In genomic region chr17:39738568-39738901, GRCh38 we compare ENCODE assay signal across 9 cellular contexts. TPM values are rescaled to one million over a fixed set of nuclear protein-coding genes. Genes with fewer than 3 reads are reported as not detected.
DNase-seq lines count a peak whose midpoint lies in the region; ATAC-seq and TF ChIP-seq lines count a peak whose summit lies in the region.
"Had no signal": no experiment of that assay in that cellular context is flagged by ENCODE, and none has a peak within 500 bp of the region (broad histone marks: within the 10 kb centered on the region; RNA-seq: fewer than 3 reads in every experiment).

No MANE protein-coding gene starts in this region.

- H3K27ac Mint-ChIP-seq in activated CD4-positive, alpha-beta memory T cell treated with anti-CD3 and anti-CD28 coated beads for 36 hours = no peak overlapping the region

- peaks cover 41% of the 10 kb centered on the region for H3K27me3 ChIP-seq in cardiac muscle cell
- H3K27me3 ChIP-seq in ovary = no peaks in the 10 kb centered on the region

- no peak for TF ChIP-seq EP300 in ovary (IDR thresholded peaks at IDR 0.05)

- peaks cover 14% of the 10 kb centered on the region for H3K4me1 Mint-ChIP-seq in activated CD4-positive, alpha-beta memory T cell treated with anti-CD3 and anti-CD28 coated beads for 36 hours (ENCODE audit: low read depth)

- ATAC-seq in Right ventricle myocardium inferior (no peak), HG03196 (IDR thresholded peaks at IDR 0.05; ENCODE audit: unreplicated experiment) (no peak), HG02852 (IDR thresholded peaks at IDR 0.05; ENCODE audit: unreplicated experiment) (no peak), GM21786 (IDR thresholded peaks at IDR 0.05; ENCODE audit: unreplicated experiment) (no peak)

- 0 to 1% (median 1%) methylated on average over 13 of the region's 13 CpGs for WGBS in ovary, 3 donors

- H3K4me3 Mint-ChIP-seq in activated CD4-positive, alpha-beta memory T cell treated with anti-CD3 and anti-CD28 coated beads for 36 hours = peak overlapping the region; percentile 61

- no peak overlapping the region for H3K27ac ChIP-seq in cardiac muscle cell
- no peak overlapping the region for H3K27ac ChIP-seq in ovary

- H3K27me3 Mint-ChIP-seq in activated CD4-positive, alpha-beta memory T cell treated with anti-CD3 and anti-CD28 coated beads for 36 hours = peaks cover 16% of the 10 kb centered on the region

- TF ChIP-seq POLR2A in ovary (IDR thresholded peaks at IDR 0.05) = no peak

- no peaks in the 10 kb centered on the region for H3K9me3 ChIP-seq in cardiac muscle cell (ENCODE audit: low read depth)
- H3K9me3 ChIP-seq in ovary = no peaks in the 10 kb centered on the region

- CTCF ChIA-PET in activated CD4-positive, alpha-beta memory T cell treated with anti-CD3 and anti-CD28 coated beads for 36 hours (lab: Charles Lee) = no interaction called here

- H3K36me3 ChIP-seq in cardiac muscle cell (no peaks in the 10 kb centered on the region), ovary (no peaks in the 10 kb centered on the region)

- H3K9me3 Mint-ChIP-seq in activated CD4-positive, alpha-beta memory T cell treated with anti-CD3 and anti-CD28 coated beads for 36 hours = no peaks in the 10 kb centered on the region

- H3K4me1 ChIP-seq in cardiac muscle cell (ENCODE audit: low read depth) (peaks cover 19% of the 10 kb centered on the region), ovary (ENCODE audit: insufficient read depth) (peaks cover 2% of the 10 kb centered on the region)

- DNase-seq in cardiac muscle cell (ENCODE audit: low read depth in 1 of 2, low spot score in 1 of 2) = no peak
- DNase-seq in Right ventricle myocardium inferior (ENCODE audit: missing footprints) = no peak
- peak; percentile 75 for DNase-seq in activated CD4-positive, alpha-beta memory T cell treated with anti-CD3 and anti-CD28 coated beads for 36 hours
- DNase-seq in epithelial cell of esophagus (ENCODE audit: low read depth) = peak; percentile 74
- DNase-seq in ovary = no peak
- DNase-seq: DND-41 had no signal

- H3K4me3 ChIP-seq in cardiac muscle cell (peak overlapping the region; percentile 27), epithelial cell of esophagus (ENCODE audit: low read length) (peak overlapping the region; percentile 89), ovary (peak overlapping the region; percentile 11)

- POLR2A ChIA-PET in activated CD4-positive, alpha-beta memory T cell treated with anti-CD3 and anti-CD28 coated beads for 36 hours (lab: Charles Lee) = no interaction called here

- no peaks in the 10 kb centered on the region for H3K36me3 Mint-ChIP-seq in activated CD4-positive, alpha-beta memory T cell treated with anti-CD3 and anti-CD28 coated beads for 36 hours

- intact Hi-C loops in Right ventricle myocardium inferior (cut with DNase I) = no loop called here
- intact Hi-C loops in activated CD4-positive, alpha-beta memory T cell treated with anti-CD3 and anti-CD28 coated beads for 36 hours (cut with micrococcal nuclease) = no loop called here
- intact Hi-C loops in ovary (cut with DNase I) = no loop called here

- TF ChIP-seq CTCF in cardiac muscle cell (IDR thresholded peaks at IDR 0.05; ENCODE audit: low read depth, low read length) (no peak), epithelial cell of esophagus (IDR thresholded peaks at IDR 0.05; ENCODE audit: insufficient read depth, low read depth, low read length, missing control alignments) (no peak), ovary (IDR thresholded peaks at IDR 0.05) (no peak)

RNA-seq across cellular contexts. Expression of gene GRB7, which starts 0.8 kb away (rescaled TPM):
- total RNA-seq in cardiac muscle cell (1.9 and 6.6 TPM in 2 replicates), Right ventricle myocardium inferior (2.4 TPM), ovary (10 to 100 TPM in 1 of 7 donors, 1 to 10 TPM in 5, under 1 TPM in 1; 0.51 to 63.0 (median 2.7) TPM)
- polyA plus RNA-seq in cardiac muscle cell (1.8 and 5.6 TPM in 2 replicates), ovary (1 to 10 TPM in 1 of 2 donors, under 1 TPM in 1; 0.23 to 1.8 TPM)
- 1 to 10 TPM in 1 of 2 experiments, under 1 TPM in 1; 0.34 to 1.2 TPM for total RNA-seq in activated CD4-positive, alpha-beta memory T cell treated with anti-CD3 and anti-CD28 coated beads for 36 hours

RNA-seq across cellular contexts. Expression of gene MIEN1, which starts 8.2 kb away (rescaled TPM):
- 31.6 and 64.3 TPM in 2 replicates for total RNA-seq in cardiac muscle cell
- 87.8 and 104 TPM in 2 replicates for polyA plus RNA-seq in cardiac muscle cell
- total RNA-seq in Right ventricle myocardium inferior = 49.4 TPM
- 10 to 100 TPM; 41.0 to 43.8 TPM for total RNA-seq in activated CD4-positive, alpha-beta memory T cell treated with anti-CD3 and anti-CD28 coated beads for 36 hours
- total RNA-seq in ovary = 10 to 100 TPM; 20.2 to 51.4 (median 23.4) TPM
- polyA plus RNA-seq in ovary = 10 to 100 TPM; 33.0 to 64.9 TPM

RNA-seq across cellular contexts. Expression of gene ERBB2, which starts 38.7 kb away (rescaled TPM):
- total RNA-seq in cardiac muscle cell (293 and 310 TPM in 2 replicates), Right ventricle myocardium inferior (68.7 TPM), ovary (10 to 100 TPM; 26.1 to 66.3 (median 53.5) TPM)
- polyA plus RNA-seq in cardiac muscle cell (194 and 235 TPM in 2 replicates), ovary (10 to 100 TPM; 20.1 to 24.1 TPM)
- 1 to 10 TPM; 5.9 to 6.3 TPM for total RNA-seq in activated CD4-positive, alpha-beta memory T cell treated with anti-CD3 and anti-CD28 coated beads for 36 hours

RNA-seq across cellular contexts. Expression of gene PGAP3, which starts 50.7 kb away (rescaled TPM):
- 22.5 and 34.2 TPM in 2 replicates for total RNA-seq in cardiac muscle cell
- polyA plus RNA-seq in cardiac muscle cell = 29.7 and 31.3 TPM in 2 replicates
- total RNA-seq in Right ventricle myocardium inferior = 10.4 TPM
- total RNA-seq in activated CD4-positive, alpha-beta memory T cell treated with anti-CD3 and anti-CD28 coated beads for 36 hours = 1 to 10 TPM; 8.3 to 8.6 TPM
- 10 to 100 TPM; 13.8 to 31.3 (median 19.6) TPM for total RNA-seq in ovary
- polyA plus RNA-seq in ovary = 10 to 100 TPM in 1 of 2 donors, 1 to 10 TPM in 1; 7.9 to 19.8 TPM

Comparison
In these comparisons a context has a peak if more than half of its experiments do, and no peak if none do; other contexts are left out.
1. DNase-seq: peak in activated CD4-positive, alpha-beta memory T cell treated with anti-CD3 and anti-CD28 coated beads for 36 hours (single experiment) and epithelial cell of esophagus (single experiment); none in cardiac muscle cell (0 of 2), Right ventricle myocardium inferior (single experiment) and ovary (0 of 5).
2. H3K4me3 ChIP-seq: peak in every context shown above with its lines; median percentile 89 in epithelial cell of esophagus; 27 in cardiac muscle cell; 11 in ovary.